In the genomic region with DNA sequence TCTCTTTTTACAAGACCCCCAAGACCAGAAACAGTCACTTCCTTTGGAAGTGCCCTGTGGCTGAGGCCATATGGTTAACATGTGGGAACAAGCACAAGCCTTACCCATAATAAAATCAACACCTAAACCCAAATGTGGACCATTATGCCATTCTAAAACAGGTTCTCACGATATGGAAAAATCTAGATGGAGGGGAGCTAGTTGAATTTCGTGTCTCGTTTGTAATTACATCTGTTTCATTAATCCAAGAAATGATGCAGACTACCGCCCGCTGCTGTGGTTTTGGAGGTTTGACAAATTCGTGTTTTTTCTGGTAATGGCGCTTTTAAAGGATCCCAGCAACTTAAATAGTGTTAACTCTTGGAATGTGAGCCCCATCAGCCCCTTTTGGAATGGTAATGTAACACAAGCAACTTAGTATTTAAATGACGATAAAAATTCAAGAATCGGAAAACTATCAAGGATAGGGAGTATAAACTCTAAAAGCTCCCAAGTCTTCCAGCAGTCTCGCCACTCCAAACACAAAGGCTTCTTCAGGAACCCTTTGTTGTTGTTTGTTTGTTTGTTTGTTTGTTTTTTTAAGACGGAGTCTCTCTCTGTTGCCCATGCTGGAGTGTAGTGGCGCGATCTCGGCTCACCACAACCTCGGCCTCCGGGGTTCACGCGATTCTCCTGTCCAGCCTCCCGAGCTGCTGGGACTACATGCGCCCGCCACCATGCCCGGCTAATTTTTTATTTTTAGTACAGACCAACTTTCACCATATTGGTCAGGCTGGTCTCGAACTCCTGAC, we compare ENCODE assay signal across 1 cellular context.
TF ChIP-seq lines count a peak whose summit lies in the region.

No MANE protein-coding gene starts in this region.

TF ChIP-seq in H1, 55 proteins besides CTCF, POLR2A, EP300 and RAD21 (continued from another document):
- no peak for TF ChIP-seq CEBPB (IDR thresholded peaks at IDR 0.05; ENCODE audit: low read depth, low read length)
